In the genomic region with DNA sequence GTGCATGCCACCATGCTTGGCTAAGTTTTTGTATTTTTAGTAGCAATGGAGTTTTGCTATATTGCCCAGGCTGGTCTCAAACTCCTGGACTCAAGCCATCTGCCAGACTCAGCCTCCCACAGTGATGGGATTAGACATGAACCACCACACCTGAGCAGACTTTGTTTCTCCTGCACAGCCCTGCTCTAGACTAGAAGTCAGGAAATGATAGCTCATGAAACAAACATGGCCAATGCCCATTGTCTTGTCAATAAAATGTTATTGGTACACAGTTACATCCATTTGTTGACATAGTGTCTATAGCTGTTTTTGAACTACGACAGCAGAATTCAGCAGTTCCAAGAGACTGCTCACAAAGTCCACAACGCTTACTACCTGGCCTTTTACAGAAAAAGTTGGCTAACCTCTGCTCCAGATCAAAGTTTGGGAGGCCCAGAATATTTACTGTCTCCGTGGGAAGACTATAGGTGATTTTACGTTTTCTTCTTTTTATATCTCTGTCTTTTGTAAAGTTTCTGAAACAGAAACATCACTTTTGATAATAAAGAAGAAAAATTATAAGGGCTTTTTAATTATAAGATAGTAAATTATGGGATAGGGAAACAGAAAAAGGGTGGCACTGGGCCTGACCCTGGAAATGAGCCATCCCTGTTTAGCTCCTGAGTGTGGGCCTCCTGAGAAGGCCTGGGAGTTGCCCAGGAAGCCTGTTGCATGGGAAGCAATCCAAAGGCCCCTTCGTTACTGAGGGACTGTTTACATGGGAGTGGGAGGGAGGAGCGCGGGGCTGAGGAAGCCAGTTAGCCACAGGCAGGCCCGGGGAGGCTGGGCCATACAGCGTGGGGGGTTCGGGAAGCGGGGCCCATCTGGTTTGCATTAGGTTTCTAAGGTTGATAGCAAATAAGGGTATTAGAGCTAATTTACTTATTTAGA, we compare ENCODE assay signal across 1 cellular context.
TF ChIP-seq lines count a peak whose summit lies in the region.

No MANE protein-coding gene starts in this region.

TF ChIP-seq in HepG2, 621 proteins besides CTCF, POLR2A, EP300 and RAD21 (continued from another document and continues in another):
- TF ChIP-seq, protein P1, sequence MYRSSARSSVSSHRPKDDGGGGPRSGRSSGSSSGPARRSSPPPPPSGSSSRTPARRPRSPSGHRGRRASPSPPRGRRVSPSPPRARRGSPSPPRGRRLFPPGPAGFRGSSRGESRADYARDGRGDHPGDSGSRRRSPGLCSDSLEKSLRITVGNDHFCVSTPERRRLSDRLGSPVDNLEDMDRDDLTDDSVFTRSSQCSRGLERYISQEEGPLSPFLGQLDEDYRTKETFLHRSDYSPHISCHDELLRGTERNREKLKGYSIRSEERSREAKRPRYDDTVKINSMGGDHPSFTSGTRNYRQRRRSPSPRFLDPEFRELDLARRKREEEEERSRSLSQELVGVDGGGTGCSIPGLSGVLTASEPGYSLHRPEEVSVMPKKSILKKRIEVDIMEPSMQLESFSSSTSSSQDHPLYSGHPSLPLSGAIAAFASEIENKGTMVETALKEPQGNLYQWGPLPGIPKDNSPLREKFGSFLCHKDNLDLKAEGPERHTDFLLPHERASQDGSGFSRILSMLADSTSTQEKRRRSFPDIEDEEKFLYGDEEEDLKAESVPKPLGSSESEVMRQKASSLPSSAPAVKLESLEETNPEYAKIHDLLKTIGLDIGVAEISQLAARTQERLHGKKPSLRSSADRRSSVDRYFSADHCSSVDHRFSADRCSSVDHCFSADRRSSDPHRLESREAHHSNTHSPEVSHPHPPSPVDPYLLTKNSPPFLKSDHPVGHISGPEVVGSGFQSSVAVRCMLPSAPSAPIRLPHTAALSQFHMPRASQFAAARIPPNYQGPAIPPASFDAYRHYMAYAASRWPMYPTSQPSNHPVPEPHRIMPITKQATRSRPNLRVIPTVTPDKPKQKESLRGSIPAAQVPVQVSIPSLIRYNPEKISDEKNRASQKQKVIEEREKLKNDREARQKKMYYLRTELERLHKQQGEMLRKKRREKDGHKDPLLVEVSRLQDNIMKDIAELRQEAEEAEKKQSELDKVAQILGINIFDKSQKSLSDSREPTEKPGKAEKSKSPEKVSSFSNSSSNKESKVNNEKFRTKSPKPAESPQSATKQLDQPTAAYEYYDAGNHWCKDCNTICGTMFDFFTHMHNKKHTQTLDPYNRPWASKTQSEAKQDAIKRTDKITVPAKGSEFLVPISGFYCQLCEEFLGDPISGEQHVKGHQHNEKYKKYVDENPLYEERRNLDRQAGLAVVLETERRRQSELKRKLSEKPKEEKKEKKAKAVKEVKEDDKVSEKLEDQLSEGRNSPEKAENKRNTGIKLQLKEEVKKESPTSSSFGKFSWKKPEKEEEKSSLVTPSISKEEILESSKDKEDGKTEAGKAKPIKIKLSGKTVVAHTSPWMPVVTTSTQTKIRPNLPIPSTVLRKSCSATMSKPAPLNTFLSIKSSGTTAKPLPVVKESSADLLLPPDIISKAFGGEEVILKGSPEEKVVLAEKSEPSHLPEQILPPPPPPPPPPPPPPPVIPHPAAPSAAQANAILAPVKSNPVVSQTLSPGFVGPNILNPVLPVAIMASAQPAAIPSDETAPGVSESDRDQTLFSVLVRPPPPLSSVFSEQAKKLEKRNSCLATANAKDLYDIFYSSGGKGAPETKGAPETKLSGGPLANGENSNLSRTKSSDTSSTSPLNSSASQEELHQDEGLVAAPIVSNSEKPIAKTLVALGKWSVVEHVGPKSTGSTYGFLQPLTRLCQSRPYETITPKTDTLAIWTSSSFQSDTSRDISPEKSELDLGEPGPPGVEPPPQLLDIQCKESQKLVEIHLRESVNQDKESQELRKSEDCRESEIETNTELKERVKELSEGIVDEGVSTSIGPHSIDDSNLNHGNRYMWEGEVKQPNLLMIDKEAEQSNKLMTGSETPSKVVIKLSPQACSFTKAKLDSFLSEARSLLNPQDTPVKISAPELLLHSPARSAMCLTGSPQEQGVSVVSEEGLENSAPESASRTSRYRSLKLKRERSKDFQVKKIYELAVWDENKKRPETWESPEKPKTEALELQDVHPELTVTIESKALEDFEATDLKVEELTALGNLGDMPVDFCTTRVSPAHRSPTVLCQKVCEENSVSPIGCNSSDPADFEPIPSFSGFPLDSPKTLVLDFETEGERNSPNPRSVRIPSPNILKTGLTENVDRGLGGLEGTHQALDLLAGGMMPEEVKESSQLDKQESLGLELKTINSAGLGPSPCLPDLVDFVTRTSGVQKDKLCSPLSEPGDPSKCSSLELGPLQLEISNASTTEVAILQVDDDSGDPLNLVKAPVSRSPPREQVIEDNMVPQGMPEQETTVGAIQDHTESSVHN (CRISPR knock-in tag; IDR thresholded peaks at IDR 0.05): no peak
- TF ChIP-seq YY1 (IDR thresholded peaks at IDR 0.05; ENCODE audit: insufficient read depth, insufficient replicate concordance, low read depth, low read length) (no peak), MED1 (CRISPR knock-in tag; IDR thresholded peaks at IDR 0.05) (peak; percentile 71), GATA4 (IDR thresholded peaks at IDR 0.05; ENCODE audit: borderline replicate concordance, low read depth) (no peak), U2AF1 (optimal IDR thresholded peaks at IDR 0.05; ENCODE audit: low read depth, low read length) (no peak), TGIF2 (CRISPR knock-in tag; IDR thresholded peaks at IDR 0.05) (no peak), ZNF180 (CRISPR knock-in tag; IDR thresholded peaks at IDR 0.05; ENCODE audit: borderline replicate concordance, low read depth) (no peak), NCOR1 (IDR thresholded peaks at IDR 0.05; ENCODE audit: borderline replicate concordance, low read length) (peak; percentile 76), KDM2A (CRISPR knock-in tag; IDR thresholded peaks at IDR 0.05; ENCODE audit: borderline replicate concordance, low read depth) (no peak), SRSF1 (optimal IDR thresholded peaks at IDR 0.05; ENCODE audit: low read depth, low read length) (no peak), TCF7 (IDR thresholded peaks at IDR 0.05; ENCODE audit: low read depth) (peak; percentile 65; the same call in 1 of the 2 replicates), TCF7L2 (IDR thresholded peaks at IDR 0.05; ENCODE audit: low read depth, low read length) (no peak), CEBPB (IDR thresholded peaks at IDR 0.05; ENCODE audit: borderline replicate concordance, low read depth, low read length) (no peak; the same call in 1 of the 2 replicates), IKZF1 (IDR thresholded peaks at IDR 0.05) (no peak), ZNF562 (CRISPR knock-in tag; IDR thresholded peaks at IDR 0.05; ENCODE audit: borderline replicate concordance) (no peak), PAWR (CRISPR knock-in tag; IDR thresholded peaks at IDR 0.05; ENCODE audit: borderline replicate concordance) (no peak), ZNF670 (CRISPR knock-in tag; IDR thresholded peaks at IDR 0.05; ENCODE audit: borderline replicate concordance) (0 out of 2 replicates have a peak, but pooled peaks have one; percentile 45), ZNF7 (CRISPR knock-in tag; IDR thresholded peaks at IDR 0.05) (0 out of 2 replicates have a peak, but pooled peaks have one; percentile 14), ZNF10 (CRISPR knock-in tag; IDR thresholded peaks at IDR 0.05; ENCODE audit: borderline replicate concordance, low read depth) (no peak), FOXJ3 (CRISPR knock-in tag; IDR thresholded peaks at IDR 0.05; ENCODE audit: borderline replicate concordance) (peak; percentile 60; the same call in 1 of the 2 replicates), ZNF337 (CRISPR knock-in tag; IDR thresholded peaks at IDR 0.05; ENCODE audit: borderline replicate concordance, low read depth) (no peak), REPIN1 (CRISPR knock-in tag; IDR thresholded peaks at IDR 0.05; ENCODE audit: borderline replicate concordance, low read depth) (no peak; the same call in 1 of the 2 replicates)
- TF ChIP-seq, protein P2, sequence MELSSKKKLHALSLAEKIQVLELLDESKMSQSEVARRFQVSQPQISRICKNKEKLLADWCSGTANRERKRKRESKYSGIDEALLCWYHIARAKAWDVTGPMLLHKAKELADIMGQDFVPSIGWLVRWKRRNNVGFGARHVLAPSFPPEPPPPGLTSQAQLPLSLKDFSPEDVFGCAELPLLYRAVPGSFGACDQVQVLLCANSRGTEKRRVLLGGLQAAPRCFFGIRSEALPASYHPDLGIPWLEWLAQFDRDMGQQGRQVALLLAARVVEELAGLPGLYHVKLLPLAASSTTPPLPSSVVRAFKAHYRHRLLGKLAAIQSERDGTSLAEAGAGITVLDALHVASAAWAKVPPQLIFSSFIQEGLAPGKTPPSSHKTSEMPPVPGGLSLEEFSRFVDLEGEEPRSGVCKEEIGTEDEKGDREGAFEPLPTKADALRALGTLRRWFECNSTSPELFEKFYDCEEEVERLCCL (CRISPR knock-in tag; IDR thresholded peaks at IDR 0.05; ENCODE audit: borderline replicate concordance): no peak
- TF ChIP-seq, protein P3, sequence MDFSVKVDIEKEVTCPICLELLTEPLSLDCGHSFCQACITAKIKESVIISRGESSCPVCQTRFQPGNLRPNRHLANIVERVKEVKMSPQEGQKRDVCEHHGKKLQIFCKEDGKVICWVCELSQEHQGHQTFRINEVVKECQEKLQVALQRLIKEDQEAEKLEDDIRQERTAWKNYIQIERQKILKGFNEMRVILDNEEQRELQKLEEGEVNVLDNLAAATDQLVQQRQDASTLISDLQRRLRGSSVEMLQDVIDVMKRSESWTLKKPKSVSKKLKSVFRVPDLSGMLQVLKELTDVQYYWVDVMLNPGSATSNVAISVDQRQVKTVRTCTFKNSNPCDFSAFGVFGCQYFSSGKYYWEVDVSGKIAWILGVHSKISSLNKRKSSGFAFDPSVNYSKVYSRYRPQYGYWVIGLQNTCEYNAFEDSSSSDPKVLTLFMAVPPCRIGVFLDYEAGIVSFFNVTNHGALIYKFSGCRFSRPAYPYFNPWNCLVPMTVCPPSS (IDR thresholded peaks at IDR 0.05): no peak
- TF ChIP-seq, protein P4, sequence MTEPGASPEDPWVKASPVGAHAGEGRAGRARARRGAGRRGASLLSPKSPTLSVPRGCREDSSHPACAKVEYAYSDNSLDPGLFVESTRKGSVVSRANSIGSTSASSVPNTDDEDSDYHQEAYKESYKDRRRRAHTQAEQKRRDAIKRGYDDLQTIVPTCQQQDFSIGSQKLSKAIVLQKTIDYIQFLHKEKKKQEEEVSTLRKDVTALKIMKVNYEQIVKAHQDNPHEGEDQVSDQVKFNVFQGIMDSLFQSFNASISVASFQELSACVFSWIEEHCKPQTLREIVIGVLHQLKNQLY (CRISPR knock-in tag; IDR thresholded peaks at IDR 0.05): peak; percentile 29; the same call in 1 of the 2 replicates
- TF ChIP-seq, protein P5, sequence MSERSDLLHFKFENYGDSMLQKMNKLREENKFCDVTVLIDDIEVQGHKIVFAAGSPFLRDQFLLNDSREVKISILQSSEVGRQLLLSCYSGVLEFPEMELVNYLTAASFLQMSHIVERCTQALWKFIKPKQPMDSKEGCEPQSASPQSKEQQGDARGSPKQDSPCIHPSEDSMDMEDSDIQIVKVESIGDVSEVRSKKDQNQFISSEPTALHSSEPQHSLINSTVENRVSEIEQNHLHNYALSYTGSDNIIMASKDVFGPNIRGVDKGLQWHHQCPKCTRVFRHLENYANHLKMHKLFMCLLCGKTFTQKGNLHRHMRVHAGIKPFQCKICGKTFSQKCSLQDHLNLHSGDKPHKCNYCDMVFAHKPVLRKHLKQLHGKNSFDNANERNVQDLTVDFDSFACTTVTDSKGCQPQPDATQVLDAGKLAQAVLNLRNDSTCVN (CRISPR knock-in tag; IDR thresholded peaks at IDR 0.05; ENCODE audit: borderline replicate concordance): peak; percentile 87; the same call in 1 of the 2 replicates
- TF ChIP-seq, protein P6, sequence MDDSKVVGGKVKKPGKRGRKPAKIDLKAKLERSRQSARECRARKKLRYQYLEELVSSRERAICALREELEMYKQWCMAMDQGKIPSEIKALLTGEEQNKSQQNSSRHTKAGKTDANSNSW (CRISPR knock-in tag; IDR thresholded peaks at IDR 0.05; ENCODE audit: borderline replicate concordance): no peak
- TF ChIP-seq, protein P7, sequence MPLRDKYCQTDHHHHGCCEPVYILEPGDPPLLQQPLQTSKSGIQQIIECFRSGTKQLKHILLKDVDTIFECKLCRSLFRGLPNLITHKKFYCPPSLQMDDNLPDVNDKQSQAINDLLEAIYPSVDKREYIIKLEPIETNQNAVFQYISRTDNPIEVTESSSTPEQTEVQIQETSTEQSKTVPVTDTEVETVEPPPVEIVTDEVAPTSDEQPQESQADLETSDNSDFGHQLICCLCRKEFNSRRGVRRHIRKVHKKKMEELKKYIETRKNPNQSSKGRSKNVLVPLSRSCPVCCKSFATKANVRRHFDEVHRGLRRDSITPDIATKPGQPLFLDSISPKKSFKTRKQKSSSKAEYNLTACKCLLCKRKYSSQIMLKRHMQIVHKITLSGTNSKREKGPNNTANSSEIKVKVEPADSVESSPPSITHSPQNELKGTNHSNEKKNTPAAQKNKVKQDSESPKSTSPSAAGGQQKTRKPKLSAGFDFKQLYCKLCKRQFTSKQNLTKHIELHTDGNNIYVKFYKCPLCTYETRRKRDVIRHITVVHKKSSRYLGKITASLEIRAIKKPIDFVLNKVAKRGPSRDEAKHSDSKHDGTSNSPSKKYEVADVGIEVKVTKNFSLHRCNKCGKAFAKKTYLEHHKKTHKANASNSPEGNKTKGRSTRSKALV (CRISPR knock-in tag; IDR thresholded peaks at IDR 0.05): no peak
- TF ChIP-seq, protein P8, sequence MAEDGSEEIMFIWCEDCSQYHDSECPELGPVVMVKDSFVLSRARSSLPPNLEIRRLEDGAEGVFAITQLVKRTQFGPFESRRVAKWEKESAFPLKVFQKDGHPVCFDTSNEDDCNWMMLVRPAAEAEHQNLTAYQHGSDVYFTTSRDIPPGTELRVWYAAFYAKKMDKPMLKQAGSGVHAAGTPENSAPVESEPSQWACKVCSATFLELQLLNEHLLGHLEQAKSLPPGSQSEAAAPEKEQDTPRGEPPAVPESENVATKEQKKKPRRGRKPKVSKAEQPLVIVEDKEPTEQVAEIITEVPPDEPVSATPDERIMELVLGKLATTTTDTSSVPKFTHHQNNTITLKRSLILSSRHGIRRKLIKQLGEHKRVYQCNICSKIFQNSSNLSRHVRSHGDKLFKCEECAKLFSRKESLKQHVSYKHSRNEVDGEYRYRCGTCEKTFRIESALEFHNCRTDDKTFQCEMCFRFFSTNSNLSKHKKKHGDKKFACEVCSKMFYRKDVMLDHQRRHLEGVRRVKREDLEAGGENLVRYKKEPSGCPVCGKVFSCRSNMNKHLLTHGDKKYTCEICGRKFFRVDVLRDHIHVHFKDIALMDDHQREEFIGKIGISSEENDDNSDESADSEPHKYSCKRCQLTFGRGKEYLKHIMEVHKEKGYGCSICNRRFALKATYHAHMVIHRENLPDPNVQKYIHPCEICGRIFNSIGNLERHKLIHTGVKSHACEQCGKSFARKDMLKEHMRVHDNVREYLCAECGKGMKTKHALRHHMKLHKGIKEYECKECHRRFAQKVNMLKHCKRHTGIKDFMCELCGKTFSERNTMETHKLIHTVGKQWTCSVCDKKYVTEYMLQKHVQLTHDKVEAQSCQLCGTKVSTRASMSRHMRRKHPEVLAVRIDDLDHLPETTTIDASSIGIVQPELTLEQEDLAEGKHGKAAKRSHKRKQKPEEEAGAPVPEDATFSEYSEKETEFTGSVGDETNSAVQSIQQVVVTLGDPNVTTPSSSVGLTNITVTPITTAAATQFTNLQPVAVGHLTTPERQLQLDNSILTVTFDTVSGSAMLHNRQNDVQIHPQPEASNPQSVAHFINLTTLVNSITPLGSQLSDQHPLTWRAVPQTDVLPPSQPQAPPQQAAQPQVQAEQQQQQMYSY (CRISPR knock-in tag; IDR thresholded peaks at IDR 0.05): no peak
- TF ChIP-seq, protein P9, sequence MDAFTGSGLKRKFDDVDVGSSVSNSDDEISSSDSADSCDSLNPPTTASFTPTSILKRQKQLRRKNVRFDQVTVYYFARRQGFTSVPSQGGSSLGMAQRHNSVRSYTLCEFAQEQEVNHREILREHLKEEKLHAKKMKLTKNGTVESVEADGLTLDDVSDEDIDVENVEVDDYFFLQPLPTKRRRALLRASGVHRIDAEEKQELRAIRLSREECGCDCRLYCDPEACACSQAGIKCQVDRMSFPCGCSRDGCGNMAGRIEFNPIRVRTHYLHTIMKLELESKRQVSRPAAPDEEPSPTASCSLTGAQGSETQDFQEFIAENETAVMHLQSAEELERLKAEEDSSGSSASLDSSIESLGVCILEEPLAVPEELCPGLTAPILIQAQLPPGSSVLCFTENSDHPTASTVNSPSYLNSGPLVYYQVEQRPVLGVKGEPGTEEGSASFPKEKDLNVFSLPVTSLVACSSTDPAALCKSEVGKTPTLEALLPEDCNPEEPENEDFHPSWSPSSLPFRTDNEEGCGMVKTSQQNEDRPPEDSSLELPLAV (CRISPR knock-in tag; conservative IDR thresholded peaks at IDR 0.05; ENCODE audit: low read depth): no peak
